Comparison of ENCODE assay signal across 8 cellular contexts in the genomic region with DNA sequence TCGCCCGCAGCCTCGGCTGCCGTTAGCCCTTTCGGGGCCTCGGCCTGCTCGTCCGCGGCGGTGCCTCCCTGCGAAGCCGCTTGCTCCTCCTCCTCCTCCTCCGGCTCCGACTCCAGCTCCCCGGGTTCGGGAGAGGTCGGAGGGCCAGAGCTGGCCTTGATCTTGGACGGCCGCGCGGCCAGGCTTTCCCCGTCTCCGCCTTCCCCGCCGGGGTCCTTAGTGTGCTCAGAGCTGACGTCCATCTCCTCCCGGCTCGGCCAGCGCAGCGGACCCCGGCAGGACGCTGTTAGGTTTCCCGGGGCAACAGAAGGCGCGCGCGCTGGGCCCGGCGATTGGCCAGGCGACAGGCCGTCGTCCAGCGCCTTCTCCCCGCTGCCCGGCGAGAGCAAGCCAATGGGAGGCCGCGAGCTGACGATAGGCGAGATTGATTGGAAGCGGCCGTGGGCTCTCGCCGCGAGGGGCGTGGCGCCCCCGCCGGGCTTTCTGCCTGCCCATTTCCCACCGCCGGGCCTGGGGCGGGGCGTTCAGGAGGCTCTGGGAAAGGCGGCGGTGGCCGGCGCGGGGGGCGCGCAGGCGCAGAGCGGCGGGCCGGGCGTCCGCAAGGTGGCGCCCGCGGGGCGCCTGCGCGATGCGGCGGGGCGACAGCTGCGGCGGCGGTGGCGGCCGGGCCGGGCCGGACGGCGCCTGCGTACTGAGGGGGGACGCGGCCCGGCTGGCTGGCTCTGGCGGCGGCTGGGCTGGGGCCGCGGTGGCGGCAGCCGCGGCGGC. TPM values are rescaled to one million over a fixed set of nuclear protein-coding genes. Genes with fewer than 3 reads are reported as not detected.
DNase-seq lines count a peak whose midpoint lies in the region; ATAC-seq and TF ChIP-seq lines count a peak whose summit lies in the region.

A gene with protein sequence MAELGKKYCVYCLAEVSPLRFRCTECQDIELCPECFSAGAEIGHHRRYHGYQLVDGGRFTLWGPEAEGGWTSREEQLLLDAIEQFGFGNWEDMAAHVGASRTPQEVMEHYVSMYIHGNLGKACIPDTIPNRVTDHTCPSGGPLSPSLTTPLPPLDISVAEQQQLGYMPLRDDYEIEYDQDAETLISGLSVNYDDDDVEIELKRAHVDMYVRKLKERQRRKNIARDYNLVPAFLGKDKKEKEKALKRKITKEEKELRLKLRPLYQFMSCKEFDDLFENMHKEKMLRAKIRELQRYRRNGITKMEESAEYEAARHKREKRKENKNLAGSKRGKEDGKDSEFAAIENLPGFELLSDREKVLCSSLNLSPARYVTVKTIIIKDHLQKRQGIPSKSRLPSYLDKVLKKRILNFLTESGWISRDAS (plus strand): TSS at position 676 of the 768 bp plus-strand sequence. CDS start 208 bp downstream, outside the sequence.

- in situ Hi-C loops in SK-MEL-5 (cut with HindIII; ENCODE audit: low pct_unique_long_range_greater_than_20kb, low sequenced_read_pairs) = no loop called here

- WGBS in gastroesophageal sphincter (ENCODE audit: low coverage in 1 of 2), 2 donors = no CpG with 5 or more reads among the region's 106 CpGs

- no peaks in the 10 kb centered on the region for H3K27me3 Mint-ChIP-seq in activated naive CD4-positive, alpha-beta T cell treated with anti-CD3 and anti-CD28 coated beads for 36 hours (ENCODE audit: low read depth)

- peaks cover 43% of the 10 kb centered on the region for H3K4me1 Mint-ChIP-seq in activated naive CD4-positive, alpha-beta T cell treated with anti-CD3 and anti-CD28 coated beads for 36 hours (ENCODE audit: low read depth)

- H3K4me3 Mint-ChIP-seq in activated naive CD4-positive, alpha-beta T cell treated with anti-CD3 and anti-CD28 coated beads for 36 hours = peak within 1 kb of the TSS; percentile 89

- H3K36me3 Mint-ChIP-seq in activated naive CD4-positive, alpha-beta T cell treated with anti-CD3 and anti-CD28 coated beads for 36 hours (ENCODE audit: low read depth) = no peaks in the 10 kb centered on the region

- H3K9me3 Mint-ChIP-seq in activated naive CD4-positive, alpha-beta T cell treated with anti-CD3 and anti-CD28 coated beads for 36 hours = no peaks in the 10 kb centered on the region

- H3K27ac ChIP-seq in gastroesophageal sphincter = peak within 1 kb of the TSS; percentile 62 to 94 (median 91)
- H3K27ac ChIP-seq in neutrophil = peak within 1 kb of the TSS; percentile 96
- H3K27ac ChIP-seq in substantia nigra (ENCODE audit: low read depth, low read length, poor library complexity, severe bottlenecking) = peak within 1 kb of the TSS; percentile 80

- H3K9me3 ChIP-seq in gastroesophageal sphincter = no peaks in the 10 kb centered on the region
- no peaks in the 10 kb centered on the region for H3K9me3 ChIP-seq in neutrophil

- intact Hi-C loops in activated naive CD4-positive, alpha-beta T cell treated with anti-CD3 and anti-CD28 coated beads for 36 hours (cut with micrococcal nuclease) = loop anchor here (1.0 to 2.0 kb wide), 7 partner anchors 25 to 326 kb away; a partner anchor contains a TSS

- CTCF ChIA-PET in activated naive CD4-positive, alpha-beta T cell treated with anti-CD3 and anti-CD28 coated beads for 36 hours (lab: Charles Lee) = interaction anchor here (0.7 to 8.2 kb wide), 12 partner anchors 10 to 368 kb away, joined by 3 to 155 read pairs (median 5); a partner anchor contains a TSS

- H3K27ac Mint-ChIP-seq in activated naive CD4-positive, alpha-beta T cell treated with anti-CD3 and anti-CD28 coated beads for 36 hours = peak within 1 kb of the TSS; percentile 46

- H3K27me3 ChIP-seq in gastroesophageal sphincter (no peaks in the 10 kb centered on the region), neutrophil (no peaks in the 10 kb centered on the region)

- H3K36me3 ChIP-seq in gastroesophageal sphincter = no peaks in the 10 kb centered on the region
- H3K36me3 ChIP-seq in neutrophil = peaks cover 13% of the 10 kb centered on the region

- DNase-seq in GM04504 (ENCODE audit: low read depth) (peak; percentile 96), HFF-Myc (ENCODE audit: extremely low read depth, low read depth) (peak; percentile 89), MV-4-11 (lab: John Stamatoyannopoulos, UW) (peak; percentile 95), SK-MEL-5 (ENCODE audit: low read depth, low spot score) (peak; percentile 96), substantia nigra (lab: John Stamatoyannopoulos, UW) (peak; percentile 68 to 99 (median 94))
- DNase-seq in activated naive CD4-positive, alpha-beta T cell treated with anti-CD3 and anti-CD28 coated beads for 36 hours = peak; percentile 91

- peak; percentile 96 for ATAC-seq in gastroesophageal sphincter

- TF ChIP-seq CTCF in HFF-Myc (IDR thresholded peaks at IDR 0.05; ENCODE audit: low read depth, low read length, missing control alignments) (no peak), gastroesophageal sphincter (IDR thresholded peaks at IDR 0.05) (peak in 3 of 4 experiments; percentile 50 to 79 (median 74)), neutrophil (IDR thresholded peaks at IDR 0.05) (peak; percentile 80)

- no peak for TF ChIP-seq EP300 in gastroesophageal sphincter (IDR thresholded peaks at IDR 0.05)

- peaks cover 0 to 53% (median 29%) of the 10 kb centered on the region in 3 donors for H3K4me1 ChIP-seq in gastroesophageal sphincter
- peaks cover 46 to 58% of the 10 kb centered on the region in 2 experiments for H3K4me1 ChIP-seq in neutrophil (ENCODE audit: control insufficient read depth in 1 of 2, insufficient read depth in 1 of 2, low read depth in 1 of 2, low read length in 1 of 2)

- H3K4me3 ChIP-seq in HFF-Myc (replicated peaks; ENCODE audit: low read depth, low read length) (peak within 1 kb of the TSS; percentile 90), gastroesophageal sphincter (peak within 1 kb of the TSS; percentile 70 to 88), neutrophil (ENCODE audit: low read depth in 1 of 2, low read length in 1 of 2) (peak within 1 kb of the TSS; percentile 78 to 98)

- TF ChIP-seq POLR2A in gastroesophageal sphincter (IDR thresholded peaks at IDR 0.05) = no peak

RNA-seq across cellular contexts. Expression of the gene that starts here (rescaled TPM):
- 9.3 and 9.6 TPM in 2 replicates for total RNA-seq in SK-MEL-5 (2014; rRNA removed; shearing (Covaris generic))
- 13.6 and 17.6 TPM in 2 replicates for polyA plus RNA-seq in SK-MEL-5 (2015; cell fraction: cytosol; rRNA removed)
- polyA plus RNA-seq in SK-MEL-5 (2015; cell fraction: nucleus; rRNA removed) = 3.8 and 4.0 TPM in 2 replicates
- 1 to 10 TPM; 8.2 to 9.9 TPM for total RNA-seq in activated naive CD4-positive, alpha-beta T cell treated with anti-CD3 and anti-CD28 coated beads for 36 hours
- 10 to 100 TPM; 20.5 to 37.3 (median 28.1) TPM for total RNA-seq in gastroesophageal sphincter

Comparison
In these comparisons a context has a peak if more than half of its experiments do, and no peak if none do; other contexts are left out.
1. Peak in every context shown above with its lines: DNase-seq, ATAC-seq, H3K4me3 ChIP-seq and H3K27ac ChIP-seq.